22 cellular contexts compared by ENCODE assay signal in the genomic region with DNA sequence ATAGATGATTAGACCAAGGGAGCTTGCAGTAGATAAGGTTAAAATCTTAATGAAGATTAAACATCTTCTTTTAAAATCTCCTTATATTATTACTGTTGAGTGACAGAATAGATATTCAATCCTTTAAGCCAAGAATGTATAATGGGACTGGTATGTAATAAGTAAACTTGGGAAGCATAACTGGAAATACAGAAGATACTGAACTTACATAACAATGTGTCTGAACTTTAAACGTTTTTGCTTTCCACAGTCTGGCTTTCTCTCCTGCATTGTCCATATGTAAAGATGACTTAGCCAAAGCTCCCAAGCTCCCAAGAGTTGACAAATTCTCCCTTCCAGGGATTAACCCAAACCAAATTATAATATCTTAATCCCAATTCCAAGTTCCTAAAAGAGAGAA.
DNase-seq lines count a peak whose midpoint lies in the region; ATAC-seq and TF ChIP-seq lines count a peak whose summit lies in the region.
"Had no signal": no experiment of that assay in that cellular context is flagged by ENCODE, and none has a peak within 500 bp of the region (broad histone marks: within the 10 kb centered on the region; RNA-seq: fewer than 3 reads in every experiment).

No MANE protein-coding gene starts in this region.

- H3K4me1 ChIP-seq in PC-3 (ENCODE audit: insufficient read depth, low read length) (peaks cover 49% of the 10 kb centered on the region), mesenchymal stem cell (ENCODE audit: control insufficient read depth, insufficient read depth, low read depth, low read length) (no peaks in the 10 kb centered on the region)
- H3K4me1 ChIP-seq: adrenal gland, Caco-2 had no signal

- CTCF ChIA-PET in PC-3 (lab: Charles Lee), result no interaction called here

- POLR2A ChIA-PET in PC-3 (lab: Charles Lee; ENCODE audit: unreplicated experiment), result no interaction called here

- no peak overlapping the region for H4K8ac ChIP-seq in mesenchymal stem cell (ENCODE audit: low read length)

- no peaks in the 10 kb centered on the region for H3K9me2 ChIP-seq in PC-3 (replicated peaks; ENCODE audit: low read length)

- no peaks in the 10 kb centered on the region for H3F3A ChIP-seq in PC-3 (ENCODE audit: low read length, unreplicated experiment)

- H2BK12ac ChIP-seq in mesenchymal stem cell (ENCODE audit: low read length in 2 of 2), result no peak overlapping the region

- 38% methylated on average over 1 of the region's 1 CpG for WGBS in mesenchymal stem cell

- peak overlapping the region; percentile 34; the same call in 1 of the 2 replicates for H2AFZ ChIP-seq in PC-3 (ENCODE audit: low read length)
- no peak overlapping the region for H2AFZ ChIP-seq in mesenchymal stem cell (ENCODE audit: low read depth, low read length)

- in situ Hi-C loops in GM13977 (cut with MboI; ENCODE audit: low pct_unique_long_range_greater_than_20kb, low sequenced_read_pairs, unreplicated experiment), result no loop called here

- H3K4ac ChIP-seq in mesenchymal stem cell (ENCODE audit: low read depth in 1 of 2, low read length in 2 of 2), result no peak overlapping the region

- H3K14ac ChIP-seq in mesenchymal stem cell (ENCODE audit: low read length in 2 of 2), result no peak overlapping the region

- H3K4me2 ChIP-seq in PC-3 (ENCODE audit: low read length) (peak overlapping the region; percentile 77), mesenchymal stem cell (ENCODE audit: low read length, poor library complexity, severe bottlenecking) (no peak overlapping the region)
- H3K4me2 ChIP-seq: BLaER1 treated with 17β-estradiol and CSF1 and Interleukin-3, amounts not matched to agents 10 nM and 100 nM had no signal

- H3K79me1 ChIP-seq in mesenchymal stem cell (replicated peaks; ENCODE audit: low read length, poor library complexity, severe bottlenecking), result no peaks in the 10 kb centered on the region

- H3K79me2 ChIP-seq in PC-3 (ENCODE audit: low read length), result no peaks in the 10 kb centered on the region

- H2AK5ac ChIP-seq in mesenchymal stem cell (ENCODE audit: low read length, severe bottlenecking), result no peak overlapping the region

- H2BK5ac ChIP-seq in mesenchymal stem cell (ENCODE audit: low read depth, low read length, poor library complexity, severe bottlenecking), result no peak overlapping the region

- no TSS peak for BruUV-seq in PC-3 (replicated peaks; lab: Mats Ljungman, UMichigan)

- DNase-seq in GM12865 (ENCODE audit: low read depth) (no peak), PC-3 (peak; percentile 59), dermis blood vessel endothelial cell (peak; percentile 9), mesenchymal stem cell (peak; percentile 11), HPDE6-E6E7 (ENCODE audit: extremely low spot score) (no peak), RPMI8226 (no peak), GM13977 (ENCODE audit: low spot score) (no peak), NCI-H524 (lab: John Stamatoyannopoulos, UW) (no peak)
- DNase-seq: activated CD4-positive, alpha-beta T cell treated with anti-CD3 and anti-CD28 coated beads for 1 hour; activated naive CD4-positive, alpha-beta T cell; activated T-cell treated with anti-CD3 and anti-CD28 coated beads, Interleukin-2, amount 50 U/mL, for 4 hours; adrenal gland; Caco-2; DND-41; midbrain; NCI-H146; NCI-H524 treated with DMSO at 0.1 percent for 48 hours; posterior cingulate gyrus; SIG-M5 had no signal

- no peaks in the 10 kb centered on the region for H3K27me3 ChIP-seq in PC-3 (ENCODE audit: low read length)
- H3K27me3 ChIP-seq in mesenchymal stem cell (ENCODE audit: control insufficient read depth in 1 of 2, insufficient read depth in 1 of 2, low read length in 2 of 2), result no peaks in the 10 kb centered on the region
- H3K27me3 ChIP-seq: adrenal gland; BLaER1 treated with 17β-estradiol and CSF1 and Interleukin-3, amounts not matched to agents 10 nM and 100 nM had no signal

- peak overlapping the region; percentile 84 for H3K27ac ChIP-seq in PC-3 (ENCODE audit: low read length)
- H3K27ac ChIP-seq in mesenchymal stem cell (ENCODE audit: low read length, poor library complexity, severe bottlenecking), result no peak overlapping the region
- H3K27ac ChIP-seq: adrenal gland; BLaER1 treated with 17β-estradiol and CSF1 and Interleukin-3, amounts not matched to agents 10 nM and 100 nM had no signal

- H3K9me3 ChIP-seq in PC-3 (ENCODE audit: low read length), result no peaks in the 10 kb centered on the region
- H3K9me3 ChIP-seq in mesenchymal stem cell (ENCODE audit: control insufficient read depth, low read length), result no peaks in the 10 kb centered on the region
- H3K9me3 ChIP-seq: adrenal gland; BLaER1 treated with 17β-estradiol and CSF1 and Interleukin-3, amounts not matched to agents 10 nM and 100 nM; Caco-2 had no signal

- H4K91ac ChIP-seq in mesenchymal stem cell (ENCODE audit: low read length), result no peak overlapping the region

- TF ChIP-seq CTCF in GM12865 (IDR thresholded peaks at IDR 0.05; ENCODE audit: insufficient read depth, low read depth, low read length, missing control alignments) (no peak), PC-3 (conservative IDR thresholded peaks at IDR 0.05; ENCODE audit: low read depth, low read length) (no peak), GM13977 (IDR thresholded peaks at IDR 0.05; ENCODE audit: extremely low read depth, insufficient read depth, missing control alignments) (no peak)

- no peak overlapping the region for H3K18ac ChIP-seq in mesenchymal stem cell (ENCODE audit: low read depth in 1 of 2, low read length in 2 of 2)

- H3K4me3 ChIP-seq in GM12865 (ENCODE audit: low read depth, low read length) (peak overlapping the region; percentile 19; the same call in 1 of the 2 replicates), PC-3 (ENCODE audit: low read length) (peak overlapping the region; percentile 31; the same call in 1 of the 2 replicates), mesenchymal stem cell (ENCODE audit: insufficient read depth in 1 of 2, low read depth in 1 of 2, low read length in 2 of 2) (no peak overlapping the region)
- H3K4me3 ChIP-seq: adrenal gland; BLaER1 treated with 17β-estradiol and CSF1 and Interleukin-3, amounts not matched to agents 10 nM and 100 nM; K562 had no signal

- no peak overlapping the region for H2BK15ac ChIP-seq in mesenchymal stem cell (ENCODE audit: low read depth, poor library complexity, severe bottlenecking)

- no peak overlapping the region for H3K23ac ChIP-seq in mesenchymal stem cell (ENCODE audit: low read length in 2 of 2)

- H3K36me3 ChIP-seq in PC-3 (ENCODE audit: low read depth, low read length) (no peaks in the 10 kb centered on the region), mesenchymal stem cell (ENCODE audit: control insufficient read depth in 1 of 2, insufficient read depth in 2 of 2, low read depth in 1 of 2, low read length in 2 of 2) (no peaks in the 10 kb centered on the region)
- H3K36me3 ChIP-seq: adrenal gland; BLaER1 treated with 17β-estradiol and CSF1 and Interleukin-3, amounts not matched to agents 10 nM and 100 nM had no signal

- H3K9ac ChIP-seq in PC-3 (ENCODE audit: low read length) (peak overlapping the region; percentile 51), mesenchymal stem cell (ENCODE audit: low read length) (no peak overlapping the region)
- H3K9ac ChIP-seq: BLaER1 treated with 17β-estradiol and CSF1 and Interleukin-3, amounts not matched to agents 10 nM and 100 nM had no signal

- ATAC-seq in PC-3, result peak; percentile 56
- ATAC-seq: activated T-cell treated with anti-CD3 and anti-CD28 coated beads, Interleukin-2, amount 50 U/mL, for 4 hours; K562; sciatic nerve had no signal

- H4K20me1 ChIP-seq in PC-3 (ENCODE audit: low read length), result no peaks in the 10 kb centered on the region
- H4K20me1 ChIP-seq: BLaER1 treated with 17β-estradiol and CSF1 and Interleukin-3, amounts not matched to agents 10 nM and 100 nM had no signal

- intact Hi-C loops in PC-3 (cut with micrococcal nuclease), result loop anchor here (1.0 to 10.0 kb wide), 3 partner anchors 100 to 312 kb away; no protein-coding TSS in a partner anchor

- H2BK120ac ChIP-seq in mesenchymal stem cell (ENCODE audit: low read depth, low read length), result no peak overlapping the region

Comparison
In these comparisons a context has a peak if more than half of its experiments do, and no peak if none do; other contexts are left out.
1. DNase-seq: peak in PC-3 (single experiment), dermis blood vessel endothelial cell (single experiment) and mesenchymal stem cell (single experiment); none in GM12865 (single experiment), HPDE6-E6E7 (single experiment), RPMI8226 (single experiment), GM13977 (single experiment) and NCI-H524 (0 of 2).
2. H3K4me3 ChIP-seq: peak in GM12865 (single experiment) and PC-3 (single experiment); none in mesenchymal stem cell (0 of 2).